Comparison of ENCODE assay signal across 8 cellular contexts in genomic region chr19:49916839-49917733, GRCh38. TPM values are rescaled to one million over a fixed set of nuclear protein-coding genes. Genes with fewer than 3 reads are reported as not detected.
DNase-seq lines count a peak whose midpoint lies in the region; ATAC-seq and TF ChIP-seq lines count a peak whose summit lies in the region.
"Had no signal": no experiment of that assay in that cellular context is flagged by ENCODE, and none has a peak within 500 bp of the region (broad histone marks: within the 10 kb centered on the region; RNA-seq: fewer than 3 reads in every experiment).

No MANE protein-coding gene starts in this region.

- TF ChIP-seq CTCF in astrocyte of the spinal cord (IDR thresholded peaks at IDR 0.05; ENCODE audit: low read depth, low read length) = peak; percentile 28
- peak; percentile 40 for TF ChIP-seq CTCF in progenitor cell of endocrine pancreas (IDR thresholded peaks at IDR 0.05; ENCODE audit: unreplicated experiment)

- H3K36me3 Mint-ChIP-seq in progenitor cell of endocrine pancreas (ENCODE audit: insufficient read depth) = peaks cover 35% of the 10 kb centered on the region

- peak; percentile 28 for DNase-seq in DMS 273 (lab: John Stamatoyannopoulos, UW; ENCODE audit: unreplicated experiment)
- no peak for DNase-seq in DMS 273 treated with DMSO at 0.1 percent for 48 hours (lab: John Stamatoyannopoulos, UW)
- no peak for DNase-seq in astrocyte of the spinal cord (ENCODE audit: low read depth, low spot score)
- DNase-seq in progenitor cell of endocrine pancreas (ENCODE audit: low spot score, unreplicated experiment) = no peak
- DNase-seq in NCI-H526 treated with DMSO at 0.1 percent for 48 hours (lab: John Stamatoyannopoulos, UW) = no peak
- DNase-seq: midbrain, T-cell had no signal

- no peaks in the 10 kb centered on the region for H3K9me3 Mint-ChIP-seq in progenitor cell of endocrine pancreas (ENCODE audit: low read depth)
- H3K9me3 Mint-ChIP-seq: T-cell had no signal

- no peak overlapping the region for H3K4me3 ChIP-seq in astrocyte of the spinal cord (ENCODE audit: low read depth, low read length)

- peak overlapping the region; percentile 90 for H3K27ac Mint-ChIP-seq in progenitor cell of endocrine pancreas
- H3K27ac Mint-ChIP-seq: T-cell had no signal

- no peaks in the 10 kb centered on the region for H3K27me3 Mint-ChIP-seq in progenitor cell of endocrine pancreas
- H3K27me3 Mint-ChIP-seq: T-cell had no signal

- H3K4me1 Mint-ChIP-seq in progenitor cell of endocrine pancreas (ENCODE audit: low read depth) = peaks cover 29% of the 10 kb centered on the region

- in situ Hi-C loops in astrocyte of the spinal cord (cut with HindIII; ENCODE audit: low sequenced_read_pairs) = no loop called here

- no peak overlapping the region for H3K4me3 Mint-ChIP-seq in progenitor cell of endocrine pancreas (ENCODE audit: low read depth)
- H3K4me3 Mint-ChIP-seq: T-cell had no signal

- no peak for ATAC-seq in HG03039 (IDR thresholded peaks at IDR 0.05; ENCODE audit: unreplicated experiment)
- ATAC-seq: T-cell had no signal

RNA-seq across cellular contexts. Expression of gene ATF5, which starts 11.9 kb away (rescaled TPM):
- total RNA-seq in progenitor cell of endocrine pancreas = 14.5 and 15.9 TPM in 2 replicates

RNA-seq across cellular contexts. Expression of gene NUP62, which starts 12.2 kb away (rescaled TPM):
- total RNA-seq in progenitor cell of endocrine pancreas = 80.8 and 85.9 TPM in 2 replicates

RNA-seq across cellular contexts. Expression of gene IL4I1, which starts 20.4 kb away (rescaled TPM):
- total RNA-seq in progenitor cell of endocrine pancreas = 0.24 and 0.40 TPM in 2 replicates

RNA-seq across cellular contexts. Expression of gene TBC1D17, which starts 39.6 kb away (rescaled TPM):
- 44.6 and 45.4 TPM in 2 replicates for total RNA-seq in progenitor cell of endocrine pancreas

RNA-seq across cellular contexts. Expression of gene AKT1S1, which starts 39.9 kb away (rescaled TPM):
- total RNA-seq in progenitor cell of endocrine pancreas = 41.5 and 48.8 TPM in 2 replicates
